In genomic region chr2:236787885-236788284, GRCh38 we compare ENCODE assay signal across 1 cellular context.
TF ChIP-seq lines count a peak whose summit lies in the region.

No MANE protein-coding gene starts in this region.

TF ChIP-seq in neural cell, 6 proteins besides CTCF, POLR2A, EP300 and RAD21:
- peak; percentile 23 for TF ChIP-seq POLR2AphosphoS5 (IDR thresholded peaks at IDR 0.05)
- TF ChIP-seq MXI1 (conservative IDR thresholded peaks at IDR 0.05; ENCODE audit: poor library complexity, severe bottlenecking), result no peak
